30 cellular contexts compared by ENCODE assay signal in genomic region chr5:17161669-17162068, GRCh38.
"Had no signal": no experiment of that assay in that cellular context is flagged by ENCODE, and none has a peak within 500 bp of the region (broad histone marks: within the 10 kb centered on the region; RNA-seq: fewer than 3 reads in every experiment).

No MANE protein-coding gene starts in this region.

- H3K27me3 ChIP-seq: neural progenitor cell, ovary, right lobe of liver, sigmoid colon, spleen, suprapubic skin, testis, upper lobe of left lung, vagina had no signal

- H3K9me3 ChIP-seq: ovary, psoas muscle, right lobe of liver, sigmoid colon, suprapubic skin, testis, tibial artery, upper lobe of left lung, vagina had no signal

- H3K36me3 ChIP-seq: neural progenitor cell, ovary, right lobe of liver, sigmoid colon, spleen, suprapubic skin, tibial artery, upper lobe of left lung, vagina had no signal

- H3K4me3 ChIP-seq: neural progenitor cell, ovary, psoas muscle, right lobe of liver, sigmoid colon, smooth muscle cell, spleen, suprapubic skin, testis, tibial artery, upper lobe of left lung, vagina had no signal

- DNase-seq: naive thymus-derived CD4-positive, alpha-beta T cell; natural killer cell; occipital lobe; ovary; posterior cingulate gyrus; psoas muscle; right cardiac atrium; right lobe of liver; sigmoid colon; spleen; stimulated activated CD4-positive, alpha-beta T cell treated with anti-CD3 and anti-CD28 coated beads, Interleukin-12 subunit alpha, Interleukin-12 subunit beta, amount 100 ng/mL, for 4 hours; stimulated activated CD4-positive, alpha-beta T cell treated with anti-CD3 and anti-CD28 coated beads, Interleukin-1b, Interleukin-23, amount 100 ng/mL, for 48 hours; stimulated activated CD4-positive, alpha-beta T cell treated with anti-CD3 and anti-CD28 coated beads, Interleukin-4, amount 100 ng/mL, for 1 hour; stimulated activated CD4-positive, alpha-beta T cell treated with anti-CD3 and anti-CD28 coated beads, Interleukin-4, amount 100 ng/mL, for 4 hours; stimulated activated CD8-positive, alpha-beta memory T cell treated with anti-CD3 and anti-CD28 coated beads, Interleukin-4, amount 100 ng/mL, for 48 hours; stimulated activated naive CD4-positive, alpha-beta T cell; stimulated activated naive CD8-positive, alpha-beta T cell treated with anti-CD3 and anti-CD28 coated beads, Interleukin-15, amount 100 ng/mL, for 72 hours; stimulated activated naive CD8-positive, alpha-beta T cell treated with anti-CD3 and anti-CD28 coated beads, Interleukin-15, Interleukin-2, amounts not matched to agents 100 U/mL and 50 U/mL, for 24 hours; substantia nigra; testis; tibial artery; trophoblast cell; upper lobe of left lung had no signal

- H3K27ac ChIP-seq: neural progenitor cell, ovary, parathyroid adenoma, psoas muscle, right lobe of liver, sigmoid colon, spleen, suprapubic skin, testis, tibial artery, upper lobe of left lung, vagina had no signal

- H3K4me1 ChIP-seq: psoas muscle, right lobe of liver, sigmoid colon, spleen, suprapubic skin, testis, tibial artery, vagina had no signal

- ATAC-seq: naive thymus-derived CD4-positive, alpha-beta T cell; natural killer cell; psoas muscle; right cardiac atrium; right lobe of liver; stimulated activated memory B cell treated with anti-CD40 and anti-IgM and Interleukin-4, amounts not matched to agents 10 μg/mL and 1 μg/mL and 100 μg/mL, for 72 hours; stimulated activated naive CD8-positive, alpha-beta T cell treated with anti-CD3 and anti-CD28 coated beads, Interleukin-15, amount 100 ng/mL, for 72 hours; stimulated activated naive CD8-positive, alpha-beta T cell treated with anti-CD3 and anti-CD28 coated beads, Interleukin-15, Interleukin-2, amounts not matched to agents 100 U/mL and 50 U/mL, for 24 hours had no signal

- FAIRE-seq: urothelium cell line had no signal
